11 cellular contexts compared by ENCODE assay signal in genomic region chr1:234770031-234770795, GRCh38.
DNase-seq lines count a peak whose midpoint lies in the region; ATAC-seq and TF ChIP-seq lines count a peak whose summit lies in the region.
"Had no signal": no experiment of that assay in that cellular context is flagged by ENCODE, and none has a peak within 500 bp of the region (broad histone marks: within the 10 kb centered on the region; RNA-seq: fewer than 3 reads in every experiment).

No MANE protein-coding gene starts in this region.

- no TSS peak for BruUV-seq in Calu3 (replicated peaks; lab: Mats Ljungman, UMichigan)

- no peaks in the 10 kb centered on the region for H3K36me3 ChIP-seq in mesenchymal stem cell (ENCODE audit: control insufficient read depth in 1 of 2, insufficient read depth in 2 of 2, low read depth in 1 of 2, low read length in 2 of 2)
- H3K36me3 ChIP-seq in Karpas-422 (ENCODE audit: insufficient read depth, low read length): no peaks in the 10 kb centered on the region

- peak overlapping the region in 1 of 2 experiments; percentile 53 for H3K14ac ChIP-seq in mesenchymal stem cell (ENCODE audit: low read length in 2 of 2)

- H3K9me3 ChIP-seq in mesenchymal stem cell (ENCODE audit: control insufficient read depth, low read length) (peaks cover under 1% of the 10 kb centered on the region), Karpas-422 (ENCODE audit: low read length) (no peaks in the 10 kb centered on the region)

- H3K9ac ChIP-seq in mesenchymal stem cell (ENCODE audit: low read length) (no peak overlapping the region), Karpas-422 (ENCODE audit: low read length) (no peak overlapping the region)

- H2BK15ac ChIP-seq in mesenchymal stem cell (ENCODE audit: low read depth, poor library complexity, severe bottlenecking): no peak overlapping the region

- no peaks in the 10 kb centered on the region for H3K27me3 Mint-ChIP-seq in activated CD8-positive, alpha-beta memory T cell treated with anti-CD3 and anti-CD28 coated beads, Interleukin-2, amount 10 ng/mL, durations not matched to agents 7 days and 5 days
- H3K27me3 Mint-ChIP-seq in Calu3 (ENCODE audit: unreplicated experiment): no peaks in the 10 kb centered on the region

- no peaks in the 10 kb centered on the region for H3K27me3 ChIP-seq in mesenchymal stem cell (ENCODE audit: control insufficient read depth in 1 of 2, insufficient read depth in 1 of 2, low read length in 2 of 2)
- no peaks in the 10 kb centered on the region for H3K27me3 ChIP-seq in Karpas-422 (ENCODE audit: low read length)

- no peak overlapping the region for H3K23ac ChIP-seq in mesenchymal stem cell (ENCODE audit: low read length in 2 of 2)

- H3K4me1 Mint-ChIP-seq in activated CD8-positive, alpha-beta memory T cell treated with anti-CD3 and anti-CD28 coated beads, Interleukin-2, amount 10 ng/mL, durations not matched to agents 7 days and 5 days: peaks cover 44% of the 10 kb centered on the region
- H3K4me1 Mint-ChIP-seq in Calu3 (ENCODE audit: low read depth, unreplicated experiment): peaks cover 32% of the 10 kb centered on the region

- H3K18ac ChIP-seq in mesenchymal stem cell (ENCODE audit: low read depth in 1 of 2, low read length in 2 of 2): peak overlapping the region; percentile 57 to 78

- H3K4me3 Mint-ChIP-seq in activated CD8-positive, alpha-beta memory T cell treated with anti-CD3 and anti-CD28 coated beads, Interleukin-2, amount 10 ng/mL, durations not matched to agents 7 days and 5 days: no peak overlapping the region
- H3K4me3 Mint-ChIP-seq in Calu3 (ENCODE audit: low read depth, unreplicated experiment): no peak overlapping the region

- H3K4me3 ChIP-seq in mesenchymal stem cell (ENCODE audit: insufficient read depth in 1 of 2, low read depth in 1 of 2, low read length in 2 of 2): no peak overlapping the region
- H3K4me3 ChIP-seq in Karpas-422 (ENCODE audit: low read length): no peak overlapping the region

- peak overlapping the region in 1 of 2 experiments; percentile 57 for H3K4ac ChIP-seq in mesenchymal stem cell (ENCODE audit: low read depth in 1 of 2, low read length in 2 of 2)

- H3K9me3 Mint-ChIP-seq in activated CD8-positive, alpha-beta memory T cell treated with anti-CD3 and anti-CD28 coated beads, Interleukin-2, amount 10 ng/mL, durations not matched to agents 7 days and 5 days (ENCODE audit: low read depth): no peaks in the 10 kb centered on the region
- H3K9me3 Mint-ChIP-seq in Calu3 (ENCODE audit: low read depth, unreplicated experiment): no peaks in the 10 kb centered on the region

- peak overlapping the region; percentile 15 for H2BK5ac ChIP-seq in mesenchymal stem cell (ENCODE audit: low read depth, low read length, poor library complexity, severe bottlenecking)

- H3K27ac Mint-ChIP-seq in activated CD8-positive, alpha-beta memory T cell treated with anti-CD3 and anti-CD28 coated beads, Interleukin-2, amount 10 ng/mL, durations not matched to agents 7 days and 5 days: no peak overlapping the region
- no peak overlapping the region for H3K27ac Mint-ChIP-seq in Calu3 (ENCODE audit: unreplicated experiment)

- no peaks in the 10 kb centered on the region for H4K20me1 ChIP-seq in Karpas-422 (ENCODE audit: insufficient read depth, low read depth, low read length)

- peaks cover 2% of the 10 kb centered on the region for H3K36me3 Mint-ChIP-seq in activated CD8-positive, alpha-beta memory T cell treated with anti-CD3 and anti-CD28 coated beads, Interleukin-2, amount 10 ng/mL, durations not matched to agents 7 days and 5 days
- H3K36me3 Mint-ChIP-seq in Calu3 (ENCODE audit: insufficient read depth, unreplicated experiment): peaks cover 6% of the 10 kb centered on the region

- H3K27ac ChIP-seq in mesenchymal stem cell (ENCODE audit: low read length, poor library complexity, severe bottlenecking): no peak overlapping the region
- no peak overlapping the region for H3K27ac ChIP-seq in Karpas-422 (ENCODE audit: low read length)

- WGBS in mesenchymal stem cell: 68% methylated on average over 21 of the region's 24 CpGs

- H4K91ac ChIP-seq in mesenchymal stem cell (ENCODE audit: low read length): no peak overlapping the region

- DNase-seq in AG08395 (ENCODE audit: low spot score) (peak; percentile 11), ELF-1 (ENCODE audit: low read depth, low spot score) (peak; percentile 82), mesenchymal stem cell (no peak), Calu3 (no peak), Karpas-422 (no peak)
- DNase-seq in activated CD8-positive, alpha-beta memory T cell treated with anti-CD3 and anti-CD28 coated beads, Interleukin-2, amount 10 ng/mL, durations not matched to agents 7 days and 5 days: peak; percentile 37
- DNase-seq: NCI-H82, small intestine, T-helper 2 cell had no signal

- TF ChIP-seq CTCF in Calu3 (IDR thresholded peaks at IDR 0.05; ENCODE audit: unreplicated experiment): no peak

- no peaks in the 10 kb centered on the region for H3K9me2 ChIP-seq in Karpas-422 (replicated peaks; ENCODE audit: insufficient read depth, low read length)

- H3K4me2 ChIP-seq in mesenchymal stem cell (ENCODE audit: low read length, poor library complexity, severe bottlenecking) (no peak overlapping the region), Karpas-422 (ENCODE audit: low read depth, low read length, poor library complexity, severe bottlenecking) (no peak overlapping the region)

- H3K4me1 ChIP-seq in mesenchymal stem cell (ENCODE audit: control insufficient read depth, insufficient read depth, low read depth, low read length): peaks cover 10% of the 10 kb centered on the region
- no peaks in the 10 kb centered on the region for H3K4me1 ChIP-seq in Karpas-422 (ENCODE audit: low read length)

- H3K79me1 ChIP-seq in mesenchymal stem cell (replicated peaks; ENCODE audit: low read length, poor library complexity, severe bottlenecking): no peaks in the 10 kb centered on the region

- peak overlapping the region; percentile 19 for H4K8ac ChIP-seq in mesenchymal stem cell (ENCODE audit: low read length)

- H2AFZ ChIP-seq in mesenchymal stem cell (ENCODE audit: low read depth, low read length) (no peak overlapping the region), Karpas-422 (ENCODE audit: low read length) (no peak overlapping the region)

- H2BK120ac ChIP-seq in mesenchymal stem cell (ENCODE audit: low read depth, low read length): no peak overlapping the region

- intact Hi-C loops in Calu3 (cut with micrococcal nuclease; ENCODE audit: unreplicated experiment): loop anchor here (5.0 kb wide), 3 partner anchors 97 to 268 kb away; partner anchors contain the start of gene IRF2BP2

- H2BK12ac ChIP-seq in mesenchymal stem cell (ENCODE audit: low read length in 2 of 2): peak overlapping the region; percentile 18 to 79

- H3K79me2 ChIP-seq in Karpas-422 (ENCODE audit: low read length): no peaks in the 10 kb centered on the region

- CTCF ChIA-PET in activated CD8-positive, alpha-beta memory T cell treated with anti-CD3 and anti-CD28 coated beads, Interleukin-2, amount 10 ng/mL, durations not matched to agents 7 days and 5 days (lab: Charles Lee): interaction anchor here (0.7 to 2.2 kb wide), 4 partner anchors 10 to 314 kb away, joined by 3 to 6 read pairs (median 3); no protein-coding TSS in a partner anchor
- CTCF ChIA-PET in Calu3 (lab: Charles Lee): interaction anchor here (0.6 kb wide), 1 partner anchor 46 kb away, joined by 4 read pairs; no protein-coding TSS in a partner anchor

- ATAC-seq in activated CD8-positive, alpha-beta memory T cell treated with anti-CD3 and anti-CD28 coated beads, Interleukin-2, amount 10 ng/mL, durations not matched to agents 7 days and 5 days: no peak
- no peak for ATAC-seq in HG02840 (IDR thresholded peaks at IDR 0.05; ENCODE audit: low FRiP score, unreplicated experiment)
- ATAC-seq in HG02759 (IDR thresholded peaks at IDR 0.05; ENCODE audit: unreplicated experiment): no peak

- H2AK5ac ChIP-seq in mesenchymal stem cell (ENCODE audit: low read length, severe bottlenecking): peak overlapping the region; percentile 90

Comparison
In these comparisons a context has a peak if more than half of its experiments do, and no peak if none do; other contexts are left out.
1. DNase-seq: peak in AG08395 (single experiment), ELF-1 (single experiment) and activated CD8-positive, alpha-beta memory T cell treated with anti-CD3 and anti-CD28 coated beads, Interleukin-2, amount 10 ng/mL, durations not matched to agents 7 days and 5 days (single experiment); none in mesenchymal stem cell (single experiment), Calu3 (single experiment) and Karpas-422 (single experiment).